Comparison of ENCODE assay signal across 13 cellular contexts in genomic region chr3:183259621-183260020, GRCh38. TPM values are rescaled to one million over a fixed set of nuclear protein-coding genes. Genes with fewer than 3 reads are reported as not detected.
DNase-seq lines count a peak whose midpoint lies in the region; FAIRE-seq and TF ChIP-seq lines count a peak whose summit lies in the region.
"Had no signal": no experiment of that assay in that cellular context is flagged by ENCODE, and none has a peak within 500 bp of the region (broad histone marks: within the 10 kb centered on the region; RNA-seq: fewer than 3 reads in every experiment).

No MANE protein-coding gene starts in this region.

- H3K9ac ChIP-seq in keratinocyte (ENCODE audit: control insufficient read depth, extremely low read depth, insufficient read depth, low read length): no peak overlapping the region

- TF ChIP-seq EP300 in sigmoid colon (IDR thresholded peaks at IDR 0.05): no peak

- H3K27me3 ChIP-seq in keratinocyte (ENCODE audit: control insufficient read depth, extremely low read depth, insufficient read depth, low read length): no peaks in the 10 kb centered on the region
- no peaks in the 10 kb centered on the region for H3K27me3 ChIP-seq in sigmoid colon
- H3K27me3 ChIP-seq in SJCRH30: no peaks in the 10 kb centered on the region
- H3K27me3 ChIP-seq: uterus had no signal

- DNase-seq in Calu3 (no peak), NB4 (ENCODE audit: low read depth) (peak; percentile 31), keratinocyte (ENCODE audit: low read depth, low spot score) (no peak), sigmoid colon (no peak), ureter (ENCODE audit: low spot score) (no peak), SJCRH30 (no peak), DMS79 treated with DMSO at 0.1 percent for 48 hours (lab: John Stamatoyannopoulos, UW) (no peak)
- DNase-seq in effector CD8-positive, alpha-beta T cell (lab: John Stamatoyannopoulos, UW): no peak
- DNase-seq: cortex of kidney, uterus had no signal

- no peak overlapping the region for H3K4me3 Mint-ChIP-seq in Calu3 (ENCODE audit: low read depth, unreplicated experiment)

- CTCF ChIA-PET in Calu3 (lab: Charles Lee): interaction anchor here (1.4 to 1.8 kb wide), 3 partner anchors 11 to 123 kb away, joined by 4 to 15 read pairs (median 4); no protein-coding TSS in a partner anchor

- TF ChIP-seq POLR2A in NB4 (IDR thresholded peaks at IDR 0.05; ENCODE audit: extremely low read depth, insufficient read length) (no peak), sigmoid colon (IDR thresholded peaks at IDR 0.05) (no peak)

- peak overlapping the region; percentile 34 for H3K4me2 ChIP-seq in keratinocyte (ENCODE audit: control insufficient read depth, extremely low read depth, insufficient read depth, low read depth, low read length)

- H4K20me1 ChIP-seq in keratinocyte (ENCODE audit: control insufficient read depth, extremely low read depth, insufficient read depth, low read length): peaks cover 2% of the 10 kb centered on the region

- peaks cover 59% of the 10 kb centered on the region for H3K4me1 Mint-ChIP-seq in Calu3 (ENCODE audit: low read depth, unreplicated experiment)

- FAIRE-seq in keratinocyte (lab: Jason Lieb, UNC): no peak
- FAIRE-seq: GM12878 had no signal

- intact Hi-C loops in Calu3 (cut with micrococcal nuclease; ENCODE audit: unreplicated experiment): loop anchor here (2.0 to 10.0 kb wide), 2 partner anchors 47 to 135 kb away; no protein-coding TSS in a partner anchor
- intact Hi-C loops in sigmoid colon (cut with DNase I): no loop called here

- H3K27ac Mint-ChIP-seq in Calu3 (ENCODE audit: unreplicated experiment): peak overlapping the region; percentile 1

- no TSS peak for BruUV-seq in Calu3 (replicated peaks; lab: Mats Ljungman, UMichigan)

- no peak overlapping the region for H2AFZ ChIP-seq in keratinocyte (ENCODE audit: control insufficient read depth, low read length)

- H3K9me3 ChIP-seq in keratinocyte (ENCODE audit: control insufficient read depth, low read depth, low read length) (no peaks in the 10 kb centered on the region), sigmoid colon (no peaks in the 10 kb centered on the region), SJCRH30 (replicated peaks) (no peaks in the 10 kb centered on the region)
- H3K9me3 ChIP-seq: uterus had no signal

- H3K4me3 ChIP-seq in NB4 (ENCODE audit: low read depth, low read length): peak overlapping the region; percentile 23
- H3K4me3 ChIP-seq in keratinocyte (ENCODE audit: control insufficient read depth in 2 of 3, extremely low read depth in 1 of 3, insufficient read depth in 2 of 3, low read depth in 1 of 3, low read length in 3 of 3): no peak overlapping the region
- H3K4me3 ChIP-seq in sigmoid colon: no peak overlapping the region
- no peak overlapping the region for H3K4me3 ChIP-seq in SJCRH30
- H3K4me3 ChIP-seq: GM12878, lung, uterus had no signal

- TF ChIP-seq CTCF in Calu3 (IDR thresholded peaks at IDR 0.05; ENCODE audit: unreplicated experiment) (no peak), NB4 (IDR thresholded peaks at IDR 0.05; ENCODE audit: low read depth, low read length) (no peak), keratinocyte (optimal IDR thresholded peaks at IDR 0.05 in 1 of 3, IDR thresholded peaks at IDR 0.05 in 1 of 3, conservative IDR thresholded peaks at IDR 0.05 in 1 of 3; ENCODE audit: extremely low read depth in 1 of 3, insufficient read depth in 2 of 3, low read length in 3 of 3) (no peak), sigmoid colon (IDR thresholded peaks at IDR 0.05) (no peak)

- peaks cover 66% of the 10 kb centered on the region for H3K4me1 ChIP-seq in keratinocyte (ENCODE audit: control insufficient read depth, extremely low read depth, insufficient read depth, low read length)
- peaks cover 0 to 5% (median 3%) of the 10 kb centered on the region in 4 donors for H3K4me1 ChIP-seq in sigmoid colon
- no peaks in the 10 kb centered on the region; the same call in 1 of the 2 replicates for H3K4me1 ChIP-seq in SJCRH30
- H3K4me1 ChIP-seq: uterus had no signal

- H3K27ac ChIP-seq in keratinocyte (ENCODE audit: control insufficient read depth, insufficient read depth, low read length) (peak overlapping the region; percentile 15), sigmoid colon (peak overlapping the region in 3 of 4 donors; percentile 11 to 54 (median 38)), SJCRH30 (no peak overlapping the region)
- H3K27ac ChIP-seq: C4-2B, uterus had no signal

- peaks cover 42% of the 10 kb centered on the region for H3K36me3 Mint-ChIP-seq in Calu3 (ENCODE audit: insufficient read depth, unreplicated experiment)

- H3K36me3 ChIP-seq in keratinocyte (ENCODE audit: control insufficient read depth in 2 of 2, extremely low read depth in 1 of 2, insufficient read depth in 2 of 2, low read length in 2 of 2) (peaks cover 3 to 15% of the 10 kb centered on the region in 2 experiments), sigmoid colon (no peaks in the 10 kb centered on the region), SJCRH30 (peaks cover 3% of the 10 kb centered on the region; the same call in 1 of the 2 replicates)
- H3K36me3 ChIP-seq: uterus had no signal

- no peaks in the 10 kb centered on the region for H3K9me1 ChIP-seq in keratinocyte (ENCODE audit: control insufficient read depth, extremely low read depth, insufficient read depth, low read length)

- 53 to 70% methylated on average over 2 of the region's 2 CpGs for WGBS in sigmoid colon, 2 donors

- dilution Hi-C loops in keratinocyte (cut with MboI; ENCODE audit: extremely low pct_ligation_motif_present, low sequenced_read_pairs): no loop called here

- H3K9me3 Mint-ChIP-seq in Calu3 (ENCODE audit: low read depth, unreplicated experiment): no peaks in the 10 kb centered on the region

- no peaks in the 10 kb centered on the region for H3K27me3 Mint-ChIP-seq in Calu3 (ENCODE audit: unreplicated experiment)

- peaks cover 96% of the 10 kb centered on the region for H3K79me2 ChIP-seq in keratinocyte (ENCODE audit: control insufficient read depth, insufficient read depth, low read length)

RNA-seq across cellular contexts. Expression of gene B3GNT5, which starts 6.6 kb away (rescaled TPM):
- total RNA-seq in Calu3 (2022) (42.9 and 43.6 TPM in 2 replicates), sigmoid colon (1 to 10 TPM; 2.2 to 4.2 (median 3.2) TPM), ureter (20.3 TPM)
- polyA plus RNA-seq in keratinocyte (39.7 to 66.6 TPM (median 42.0 TPM) in 3 replicates), sigmoid colon (10 to 100 TPM; 21.8 to 29.6 (median 22.8) TPM)
- 46.3 TPM for polyA plus RNA-seq in keratinocyte (2011; ENCODE audit: low read depth)
- polyA plus RNA-seq in keratinocyte (2011; cell fraction: cytosol; rRNA removed): 17.6 and 39.0 TPM in 2 replicates
- 36.0 and 52.1 TPM in 2 replicates for polyA plus RNA-seq in keratinocyte (2011; cell fraction: nucleus; rRNA removed)
- polyA plus RNA-seq in keratinocyte (2012; ENCODE audit: low replicate concordance): 35.0 and 44.0 TPM in 2 replicates
- polyA minus RNA-seq in keratinocyte: 19.5 to 104 TPM (median 62.1 TPM) in 3 replicates
- 31.1 TPM for polyA minus RNA-seq in keratinocyte (2011; cell fraction: cytosol; rRNA and poly(A)+ RNA removed)
- 55.0 and 105 TPM in 2 replicates for polyA minus RNA-seq in keratinocyte (2011; cell fraction: nucleus; rRNA and poly(A)+ RNA removed)
- 16.5 and 19.7 TPM in 2 replicates for total RNA-seq in SJCRH30 (2014; rRNA removed; shearing (Covaris generic))
